In the genomic region with DNA sequence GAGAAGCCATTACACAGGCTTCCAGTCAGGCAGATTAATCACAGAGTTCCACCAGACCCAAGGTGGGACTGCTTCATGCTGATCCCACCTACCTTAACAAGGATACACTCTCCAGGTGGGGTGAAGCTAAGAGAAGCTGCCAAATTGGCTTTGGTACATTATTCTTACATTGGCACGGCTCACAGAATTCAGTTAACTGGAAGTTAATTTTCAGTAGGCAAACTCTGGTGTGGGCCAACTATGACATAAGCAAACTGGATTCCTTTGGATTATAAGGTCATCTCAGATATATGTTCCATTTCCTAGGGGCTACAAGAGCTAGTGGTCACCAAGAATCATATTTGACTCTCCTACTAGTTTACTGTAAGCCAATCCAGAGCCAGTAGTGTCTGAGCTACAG, we compare ENCODE assay signal across 26 cellular contexts.
"Had no signal": no experiment of that assay in that cellular context is flagged by ENCODE, and none has a peak within 500 bp of the region (broad histone marks: within the 10 kb centered on the region; RNA-seq: fewer than 3 reads in every experiment).

No MANE protein-coding gene starts in this region.

- H3K27me3 ChIP-seq: esophagus squamous epithelium, gastroesophageal sphincter had no signal

- ATAC-seq: activated CD4-positive, CD25-positive, alpha-beta regulatory T cell treated with anti-CD3 and anti-CD28 coated beads, Interleukin-2, amount 50 U/mL, for 24 hours; activated CD8-positive, alpha-beta T cell treated with anti-CD3 and anti-CD28 coated beads for 36 hours; activated T-cell treated with anti-CD3 and anti-CD28 coated beads, Interleukin-2, amount 50 U/mL, for 4 hours; activated T-helper 17 cell treated with anti-CD3 and anti-CD28 coated beads, Interleukin-2, amount 50 U/mL, for 72 hours; effector memory CD8-positive, alpha-beta T cell; gastroesophageal sphincter; T-cell had no signal

- H3K9me3 ChIP-seq: esophagus squamous epithelium, gastroesophageal sphincter had no signal

- H3K4me1 ChIP-seq: esophagus squamous epithelium, gastroesophageal sphincter had no signal

- H3K36me3 ChIP-seq: esophagus squamous epithelium, gastroesophageal sphincter, WERI-Rb-1 had no signal

- H3K27ac ChIP-seq: esophagus squamous epithelium, gastroesophageal sphincter, WERI-Rb-1 had no signal

- H3K4me3 ChIP-seq: esophagus squamous epithelium, gastroesophageal sphincter had no signal

- DNase-seq: activated B cell treated with CpG ODN at 0.5 μM for 24 hours; activated CD4-positive, alpha-beta T cell treated with anti-CD3 and anti-CD28 coated beads for 48 hours; activated CD4-positive, alpha-beta T cell treated with anti-CD3 and anti-CD28 coated beads, Interleukin-2, amount 50 U/mL, for 1 hour; activated CD4-positive, alpha-beta T cell treated with anti-CD3 and anti-CD28 coated beads, Interleukin-2, amount 50 U/mL, for 48 hours; activated CD8-positive, alpha-beta memory T cell treated with anti-CD3 and anti-CD28 coated beads for 24 hours; activated CD8-positive, alpha-beta T cell treated with anti-CD3 and anti-CD28 coated beads for 36 hours; activated effector memory CD4-positive, alpha-beta T cell treated with Interleukin-2 at 50 U/mL for 16 hours; activated gamma-delta T cell treated with Interleukin-2 at 50 U/mL for 16 hours; activated naive CD4-positive, alpha-beta T cell treated with anti-CD3 and anti-CD28 coated beads, Interleukin-2, amount 50 U/mL, for 16 hours; activated naive CD4-positive, alpha-beta T cell treated with Interleukin-2 at 50 U/mL for 16 hours; activated T-cell treated with anti-CD3 and anti-CD28 coated beads, Interleukin-2, amount 50 U/mL, for 4 hours; amniotic stem cell; anterior cingulate cortex; caudate nucleus; cortex of kidney; dermis blood vessel endothelial cell; effector CD4-positive, alpha-beta T cell; effector memory CD8-positive, alpha-beta T cell; esophagus squamous epithelium; foreskin melanocyte; T-cell; T1000; WERI-Rb-1 had no signal
